ENCODE assay signal across 17 cellular contexts in genomic region chr4:169668069-169668721, GRCh38.
"Had no signal": no experiment of that assay in that cellular context is flagged by ENCODE, and none has a peak within 500 bp of the region (broad histone marks: within the 10 kb centered on the region; RNA-seq: fewer than 3 reads in every experiment).

No MANE protein-coding gene starts in this region.

- H3K27me3 ChIP-seq: adrenal gland, neural progenitor cell, ovary, uterus had no signal

- H3K9me3 Mint-ChIP-seq: activated B cell treated with CpG ODN at 0.5 μM for 24 hours; activated naive CD4-positive, alpha-beta T cell treated with anti-CD3 and anti-CD28 coated beads, Interleukin-2, amount 10 ng/mL, durations not matched to agents 7 days and 5 days; activated T-helper 17 cell treated with anti-CD3 and anti-CD28 coated beads, Interleukin-2, amount 50 U/mL, for 72 hours had no signal

- H3K9me3 ChIP-seq: ovary, uterus had no signal

- DNase-seq: activated B cell treated with CpG ODN at 0.5 μM for 24 hours; activated CD4-positive, alpha-beta T cell treated with anti-CD3 and anti-CD28 coated beads, Interleukin-2, amount 10 ng/mL, durations not matched to agents 7 days and 5 days; activated naive CD4-positive, alpha-beta T cell treated with anti-CD3 and anti-CD28 coated beads, Interleukin-2, amount 10 ng/mL, durations not matched to agents 7 days and 5 days; activated T-cell treated with anti-CD3 and anti-CD28 coated beads for 4 hours; adrenal gland; central memory CD4-positive, alpha-beta T cell; effector CD4-positive, alpha-beta T cell; foreskin melanocyte; left ventricle myocardium superior; ovary; T-helper 2 cell; uterus had no signal

- FAIRE-seq: TTC549 had no signal

- H3K27ac Mint-ChIP-seq: activated B cell treated with CpG ODN at 0.5 μM for 24 hours; activated CD4-positive, alpha-beta T cell treated with anti-CD3 and anti-CD28 coated beads, Interleukin-2, amount 10 ng/mL, durations not matched to agents 7 days and 5 days; activated naive CD4-positive, alpha-beta T cell treated with anti-CD3 and anti-CD28 coated beads, Interleukin-2, amount 10 ng/mL, durations not matched to agents 7 days and 5 days; activated T-helper 17 cell treated with anti-CD3 and anti-CD28 coated beads, Interleukin-2, amount 50 U/mL, for 72 hours; neural progenitor cell had no signal

- H3K36me3 ChIP-seq: adrenal gland, ovary, uterus had no signal

- ATAC-seq: activated T-helper 17 cell treated with anti-CD3 and anti-CD28 coated beads, Interleukin-2, amount 50 U/mL, for 72 hours; left ventricle myocardium superior had no signal

- H3K27me3 Mint-ChIP-seq: activated B cell treated with CpG ODN at 0.5 μM for 24 hours; activated CD4-positive, alpha-beta T cell treated with anti-CD3 and anti-CD28 coated beads, Interleukin-2, amount 10 ng/mL, durations not matched to agents 7 days and 5 days; activated naive CD4-positive, alpha-beta T cell treated with anti-CD3 and anti-CD28 coated beads, Interleukin-2, amount 10 ng/mL, durations not matched to agents 7 days and 5 days; activated T-helper 17 cell treated with anti-CD3 and anti-CD28 coated beads, Interleukin-2, amount 50 U/mL, for 72 hours had no signal

- H3K4me3 ChIP-seq: adrenal gland, coronary artery, neural progenitor cell, ovary, skin epidermis, uterus had no signal

- H3K4me1 ChIP-seq: uterus had no signal

- H3K27ac ChIP-seq: adrenal gland, coronary artery, neural progenitor cell, ovary, skin epidermis, uterus had no signal

- H3K4me3 Mint-ChIP-seq: activated B cell treated with CpG ODN at 0.5 μM for 24 hours; activated CD4-positive, alpha-beta T cell treated with anti-CD3 and anti-CD28 coated beads, Interleukin-2, amount 10 ng/mL, durations not matched to agents 7 days and 5 days; activated naive CD4-positive, alpha-beta T cell treated with anti-CD3 and anti-CD28 coated beads, Interleukin-2, amount 10 ng/mL, durations not matched to agents 7 days and 5 days; activated T-helper 17 cell treated with anti-CD3 and anti-CD28 coated beads, Interleukin-2, amount 50 U/mL, for 72 hours; neural progenitor cell had no signal
